Comparison of ENCODE assay signal across 16 cellular contexts in genomic region chrX:11953615-11954014, GRCh38.
DNase-seq lines count a peak whose midpoint lies in the region; TF ChIP-seq lines count a peak whose summit lies in the region.
"Had no signal": no experiment of that assay in that cellular context is flagged by ENCODE, and none has a peak within 500 bp of the region (broad histone marks: within the 10 kb centered on the region; RNA-seq: fewer than 3 reads in every experiment).

No MANE protein-coding gene starts in this region.

- H3K27me3 ChIP-seq in brain microvascular endothelial cell (replicated peaks): no peaks in the 10 kb centered on the region

- in situ Hi-C loops in brain microvascular endothelial cell (cut with HindIII; ENCODE audit: low pct_ligation_motif_present, low sequenced_read_pairs): no loop called here

- POLR2A ChIA-PET in AG04449 (lab: Yijun Ruan, JAX): no interaction called here
- POLR2A ChIA-PET in GM10248 (lab: Yijun Ruan, JAX): no interaction called here

- intact Hi-C loops in cardiac septum (cut with DNase I): no loop called here

- no peak for TF ChIP-seq CTCF in AG04449 (IDR thresholded peaks at IDR 0.05; ENCODE audit: insufficient read depth, low read length, missing control alignments)
- TF ChIP-seq CTCF in brain microvascular endothelial cell (IDR thresholded peaks at IDR 0.05; ENCODE audit: low read depth, low read length, missing control alignments): no peak
- no peak for TF ChIP-seq CTCF in GM10248 (IDR thresholded peaks at IDR 0.05; ENCODE audit: control extremely low read depth, extremely low read depth, low read depth, missing control alignments)

- H3K27ac ChIP-seq in brain microvascular endothelial cell: peak overlapping the region; percentile 76

- no peaks in the 10 kb centered on the region for H3K36me3 ChIP-seq in brain microvascular endothelial cell (replicated peaks)
- H3K36me3 ChIP-seq: HAP-1 had no signal

- H3K4me3 ChIP-seq in AG04449 (ENCODE audit: low read depth, low read length) (no peak overlapping the region), brain microvascular endothelial cell (ENCODE audit: low read depth, low read length) (no peak overlapping the region)
- H3K4me3 ChIP-seq: HAP-1 had no signal

- DNase-seq in AG04449 (ENCODE audit: low read depth, low spot score): peak; percentile 41
- DNase-seq in HT1080 (ENCODE audit: low read depth): peak; percentile 92
- peak; percentile 82 for DNase-seq in brain microvascular endothelial cell
- DNase-seq in kidney glomerular epithelial cell (lab: John Stamatoyannopoulos, UW): peak; percentile 84
- no peak for DNase-seq in SIG-M5 (lab: John Stamatoyannopoulos, UW)
- DNase-seq in cardiac septum (ENCODE audit: low spot score): no peak
- no peak for DNase-seq in GM10248 (ENCODE audit: extremely low spot score)
- DNase-seq in activated CD8-positive, alpha-beta memory T cell treated with anti-CD3 and anti-CD28 coated beads for 24 hours: no peak
- DNase-seq: activated CD4-positive, alpha-beta T cell treated with anti-CD3 and anti-CD28 coated beads for 36 hours; activated naive CD4-positive, alpha-beta T cell treated with Interleukin-2 at 50 U/mL for 16 hours; effector CD4-positive, alpha-beta T cell; NCI-H446; nephron progenitor cell; SHP77 treated with DMSO at 0.1 percent for 48 hours; stimulated activated naive CD4-positive, alpha-beta T cell treated with Interleukin-2 at 50 U/mL for 16 hours had no signal

- CTCF ChIA-PET in AG04449 (lab: Yijun Ruan, JAX): no interaction called here
- CTCF ChIA-PET in GM10248 (lab: Yijun Ruan, JAX): no interaction called here

Comparison
In these comparisons a context has a peak if more than half of its experiments do, and no peak if none do; other contexts are left out.
1. DNase-seq: peak in AG04449 (single experiment), HT1080 (single experiment), brain microvascular endothelial cell (single experiment) and kidney glomerular epithelial cell (single experiment); none in SIG-M5 (single experiment), cardiac septum (single experiment), GM10248 (single experiment) and activated CD8-positive, alpha-beta memory T cell treated with anti-CD3 and anti-CD28 coated beads for 24 hours (single experiment).